In genomic region chr1:119674835-119675289, GRCh38 we compare ENCODE assay signal across 8 cellular contexts. TPM values are rescaled to one million over a fixed set of nuclear protein-coding genes. Genes with fewer than 3 reads are reported as not detected.
DNase-seq lines count a peak whose midpoint lies in the region; TF ChIP-seq lines count a peak whose summit lies in the region.

No MANE protein-coding gene starts in this region.

- 21 to 53% (median 50%) methylated on average over 5 to 6 of the region's 6 CpGs for WGBS in stomach, 5 donors
- no CpG with 5 or more reads among the region's 6 CpGs for WGBS in H9 (ENCODE audit: extremely low coverage, insufficient read length, low lambda C conversion rate)

- H3T11ph ChIP-seq in H9 (ENCODE audit: low read length), result no peak overlapping the region

- no peaks in the 10 kb centered on the region for H3K79me2 ChIP-seq in H9 (ENCODE audit: insufficient read depth, low read length)

- DNase-seq in activated naive CD8-positive, alpha-beta T cell treated with anti-CD3 and anti-CD28 coated beads for 36 hours, result no peak
- peak; percentile 17 for DNase-seq in NCI-H2029 treated with DMSO at 0.1 percent for 48 hours (lab: John Stamatoyannopoulos, UW)
- DNase-seq in left kidney (ENCODE audit: low read depth, low spot score), result peak; percentile 85
- DNase-seq in stomach, result peak; percentile 77
- no peak for DNase-seq in H9
- no peak for DNase-seq in inferior parietal cortex (ENCODE audit: extremely low spot score)

- no peak overlapping the region for H2AFZ ChIP-seq in H9 (ENCODE audit: low read length)

- peak overlapping the region in 3 of 4 donors; percentile 41 to 46 (median 44) for H3K4me3 ChIP-seq in stomach

- no peaks in the 10 kb centered on the region for H3K36me3 Mint-ChIP-seq in activated naive CD8-positive, alpha-beta T cell
- H3K36me3 Mint-ChIP-seq in activated naive CD8-positive, alpha-beta T cell treated with anti-CD3 and anti-CD28 coated beads for 36 hours, result no peaks in the 10 kb centered on the region
- H3K36me3 Mint-ChIP-seq in brain (no peaks in the 10 kb centered on the region), H9 (ENCODE audit: insufficient read depth in 1 of 3, low read depth in 3 of 3) (no peaks in the 10 kb centered on the region)

- H2BK12ac ChIP-seq in H9 (ENCODE audit: insufficient read length, low read depth, low read length), result no peak overlapping the region

- no peaks in the 10 kb centered on the region for H3K36me3 ChIP-seq in stomach

- H3K4me2 ChIP-seq in H9 (ENCODE audit: insufficient read depth, insufficient read length, low read length), result no peak overlapping the region

- H4K91ac ChIP-seq in H9 (ENCODE audit: insufficient read length, low read depth, low read length), result no peak overlapping the region

- H3K9me3 Mint-ChIP-seq in activated naive CD8-positive, alpha-beta T cell (ENCODE audit: low read depth), result no peaks in the 10 kb centered on the region
- H3K9me3 Mint-ChIP-seq in activated naive CD8-positive, alpha-beta T cell treated with anti-CD3 and anti-CD28 coated beads for 36 hours, result no peaks in the 10 kb centered on the region
- H3K9me3 Mint-ChIP-seq in brain (no peaks in the 10 kb centered on the region), H9 (no peaks in the 10 kb centered on the region; a peak in 1 of 5 replicates)

- H2BK20ac ChIP-seq in H9 (ENCODE audit: low read depth, low read length, poor library complexity, severe bottlenecking), result no peak overlapping the region

- no peak overlapping the region for H3K14ac ChIP-seq in H9 (ENCODE audit: insufficient read depth, low read length)

- no peaks in the 10 kb centered on the region for H3K27me3 ChIP-seq in stomach
- H3K27me3 ChIP-seq in H9 (ENCODE audit: insufficient read depth, low read length), result no peaks in the 10 kb centered on the region

- no peaks in the 10 kb centered on the region for H4K20me1 ChIP-seq in H9 (ENCODE audit: control insufficient read depth, insufficient read depth, insufficient read length)

- H3K9me3 ChIP-seq in stomach (no peaks in the 10 kb centered on the region), H9 (ENCODE audit: control insufficient read depth, low read depth, low read length) (no peaks in the 10 kb centered on the region)

- H2BK120ac ChIP-seq in H9 (ENCODE audit: low read depth, low read length, poor library complexity, severe bottlenecking), result no peak overlapping the region

- no peaks in the 10 kb centered on the region for H3K79me1 ChIP-seq in H9 (ENCODE audit: insufficient read depth, low read depth, low read length, poor library complexity, severe bottlenecking)

- H3K23ac ChIP-seq in H9 (ENCODE audit: insufficient read length, low read depth, low read length), result no peak overlapping the region

- peaks cover 6% of the 10 kb centered on the region for H3K4me1 Mint-ChIP-seq in activated naive CD8-positive, alpha-beta T cell (ENCODE audit: low read depth)
- H3K4me1 Mint-ChIP-seq in activated naive CD8-positive, alpha-beta T cell treated with anti-CD3 and anti-CD28 coated beads for 36 hours, result peaks cover 6% of the 10 kb centered on the region
- peaks cover 20% of the 10 kb centered on the region for H3K4me1 Mint-ChIP-seq in brain
- peaks cover 42 to 45% of the 10 kb centered on the region in 2 experiments for H3K4me1 Mint-ChIP-seq in H9

- H3K4me1 ChIP-seq in stomach, result peaks cover 5 to 20% (median 14%) of the 10 kb centered on the region in 4 donors
- peaks cover 14% of the 10 kb centered on the region for H3K4me1 ChIP-seq in H9 (ENCODE audit: insufficient read depth, low read length)

- TF ChIP-seq CTCF in brain (conservative IDR thresholded peaks at IDR 0.05) (no peak), stomach (IDR thresholded peaks at IDR 0.05) (peak in 1 of 7 experiments; percentile 51), H9 (conservative IDR thresholded peaks at IDR 0.05) (no peak)

- intact Hi-C loops in stomach (cut with DNase I; ENCODE audit: low total_unique reads), result no loop called here

- peak overlapping the region; percentile 81 for H3K4me3 Mint-ChIP-seq in activated naive CD8-positive, alpha-beta T cell
- no peak overlapping the region for H3K4me3 Mint-ChIP-seq in activated naive CD8-positive, alpha-beta T cell treated with anti-CD3 and anti-CD28 coated beads for 36 hours
- H3K4me3 Mint-ChIP-seq in brain (peak overlapping the region in 4 of 5 experiments; percentile 82 to 92 (median 86)), H9 (no peak overlapping the region)

- TF ChIP-seq EP300 in stomach (IDR thresholded peaks at IDR 0.05), result no peak

- no peak overlapping the region for H3K27ac Mint-ChIP-seq in activated naive CD8-positive, alpha-beta T cell
- H3K27ac Mint-ChIP-seq in activated naive CD8-positive, alpha-beta T cell treated with anti-CD3 and anti-CD28 coated beads for 36 hours, result no peak overlapping the region
- no peak overlapping the region for H3K27ac Mint-ChIP-seq in brain
- no peak overlapping the region; a peak in 1 of 7 replicates for H3K27ac Mint-ChIP-seq in H9

- no peak overlapping the region for H2AK5ac ChIP-seq in H9 (ENCODE audit: insufficient read length, low read length)

- H4K5ac ChIP-seq in H9 (ENCODE audit: insufficient read length, low read depth, low read length), result no peak overlapping the region

- H3K27me3 Mint-ChIP-seq in activated naive CD8-positive, alpha-beta T cell, result peaks cover 9% of the 10 kb centered on the region
- H3K27me3 Mint-ChIP-seq in activated naive CD8-positive, alpha-beta T cell treated with anti-CD3 and anti-CD28 coated beads for 36 hours, result peaks cover 16% of the 10 kb centered on the region
- H3K27me3 Mint-ChIP-seq in brain (peaks cover 6% of the 10 kb centered on the region), H9 (ENCODE audit: low read depth) (no peaks in the 10 kb centered on the region)

- no peak overlapping the region for H2BK5ac ChIP-seq in H9 (ENCODE audit: insufficient read length, low read length)

- no peak for TF ChIP-seq POLR2A in stomach (IDR thresholded peaks at IDR 0.05)

- H3K23me2 ChIP-seq in H9 (ENCODE audit: insufficient read length, low read depth, low read length, poor library complexity, severe bottlenecking), result no peaks in the 10 kb centered on the region

- no peak overlapping the region for H3K9ac ChIP-seq in H9 (ENCODE audit: extremely low read depth, insufficient read length, low read length)

- H3K56ac ChIP-seq in H9 (ENCODE audit: insufficient read length, low read depth, low read length), result no peak overlapping the region

- no peak overlapping the region for H4K8ac ChIP-seq in H9 (replicated peaks; ENCODE audit: insufficient read length, low read depth, low read length)

- no peak overlapping the region for H2BK15ac ChIP-seq in H9 (ENCODE audit: low read depth, low read length)

- H3K27ac ChIP-seq in stomach (peak overlapping the region in 1 of 5 donors; percentile 66), H9 (ENCODE audit: insufficient read length, low read depth, low read length) (no peak overlapping the region)

- H3K4ac ChIP-seq in H9 (ENCODE audit: low read depth, low read length), result no peak overlapping the region

- H3K18ac ChIP-seq in H9 (ENCODE audit: insufficient read length, low read depth, low read length), result no peak overlapping the region

RNA-seq across cellular contexts. Expression of gene ZNF697, which starts 26.8 kb away (rescaled TPM):
- total RNA-seq in activated naive CD8-positive, alpha-beta T cell treated with anti-CD3 and anti-CD28 coated beads for 36 hours, result 1 to 10 TPM in 1 of 2 experiments, under 1 TPM in 1; 0.91 to 1.1 TPM
- polyA plus RNA-seq in brain (ENCODE audit: insufficient read depth, low read depth, low replicate concordance) (2.4 TPM), stomach (1 to 10 TPM in 2 of 3 donors, under 1 TPM in 1; 0.78 to 2.1 (median 2.0) TPM)
- total RNA-seq in stomach (10 to 100 TPM in 2 of 5 donors, 1 to 10 TPM in 3; 1.2 to 11.9 (median 9.5) TPM), H9 (2021) (17.4 and 17.9 TPM in 2 replicates)

RNA-seq across cellular contexts. Expression of gene PHGDH, which starts 36.9 kb away (rescaled TPM):
- 100 to 1,000 TPM; 289 to 292 TPM for total RNA-seq in activated naive CD8-positive, alpha-beta T cell treated with anti-CD3 and anti-CD28 coated beads for 36 hours
- 363 TPM for polyA plus RNA-seq in brain (ENCODE audit: insufficient read depth, low read depth, low replicate concordance)
- total RNA-seq in stomach, result 10 to 100 TPM in 4 of 5 donors, 1 to 10 TPM in 1; 2.3 to 33.0 (median 21.3) TPM
- polyA plus RNA-seq in stomach, result 10 to 100 TPM; 27.8 to 45.8 (median 29.5) TPM
- total RNA-seq in H9 (2021), result 458 and 485 TPM in 2 replicates

Comparison
In these comparisons a context has a peak if more than half of its experiments do, and no peak if none do; other contexts are left out.
1. H3K4me3 Mint-ChIP-seq: peak in activated naive CD8-positive, alpha-beta T cell (single experiment) and brain (4 of 5); none in activated naive CD8-positive, alpha-beta T cell treated with anti-CD3 and anti-CD28 coated beads for 36 hours (single experiment) and H9 (0 of 2).
2. DNase-seq: peak in NCI-H2029 treated with DMSO at 0.1 percent for 48 hours (single experiment), left kidney (single experiment) and stomach (single experiment); none in activated naive CD8-positive, alpha-beta T cell treated with anti-CD3 and anti-CD28 coated beads for 36 hours (single experiment), H9 (single experiment) and inferior parietal cortex (single experiment).
3. RNA of gene PHGDH, which starts 36.9 kb away (total RNA-seq): 458 to 485 TPM in H9 and 289 to 292 TPM in activated naive CD8-positive, alpha-beta T cell treated with anti-CD3 and anti-CD28 coated beads for 36 hours; 2.3 to 33.0 TPM in stomach; every median in the first group is over 4 times any median in the second.